2 cellular contexts compared by ENCODE assay signal in the genomic region with DNA sequence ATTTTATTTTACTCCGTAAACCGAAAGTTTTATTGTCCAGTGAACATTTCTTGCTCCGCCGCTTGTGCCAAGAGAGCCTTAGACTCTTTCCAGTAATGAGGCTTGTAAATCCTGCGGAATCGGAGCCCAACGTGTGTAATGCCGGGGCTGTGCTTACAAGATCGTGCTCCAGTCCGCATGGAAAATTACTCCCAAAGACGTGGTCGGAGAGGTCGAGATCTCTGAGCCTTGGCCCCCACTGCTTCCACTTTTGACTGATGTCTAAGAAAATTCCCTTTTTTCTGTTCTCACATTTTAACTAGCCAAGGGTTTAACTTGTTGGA.
TF ChIP-seq lines count a peak whose summit lies in the region.

No MANE protein-coding gene starts in this region.

TF ChIP-seq in HEK293, 187 proteins besides CTCF, POLR2A, EP300 and RAD21 (continued from another document):
- TF ChIP-seq, protein P1, sequence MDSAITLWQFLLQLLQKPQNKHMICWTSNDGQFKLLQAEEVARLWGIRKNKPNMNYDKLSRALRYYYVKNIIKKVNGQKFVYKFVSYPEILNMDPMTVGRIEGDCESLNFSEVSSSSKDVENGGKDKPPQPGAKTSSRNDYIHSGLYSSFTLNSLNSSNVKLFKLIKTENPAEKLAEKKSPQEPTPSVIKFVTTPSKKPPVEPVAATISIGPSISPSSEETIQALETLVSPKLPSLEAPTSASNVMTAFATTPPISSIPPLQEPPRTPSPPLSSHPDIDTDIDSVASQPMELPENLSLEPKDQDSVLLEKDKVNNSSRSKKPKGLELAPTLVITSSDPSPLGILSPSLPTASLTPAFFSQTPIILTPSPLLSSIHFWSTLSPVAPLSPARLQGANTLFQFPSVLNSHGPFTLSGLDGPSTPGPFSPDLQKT (IDR thresholded peaks at IDR 0.05; ENCODE audit: borderline replicate concordance, low read depth, low read length), result no peak
- TF ChIP-seq PBX3 (CRISPR knock-in tag; IDR thresholded peaks at IDR 0.05) (no peak), ZNF549 (tag by site-specific recombination; IDR thresholded peaks at IDR 0.05) (no peak), MYNN (tag by site-specific recombination; IDR thresholded peaks at IDR 0.05; ENCODE audit: borderline replicate concordance) (no peak), ZNF335 (tag by site-specific recombination; conservative IDR thresholded peaks at IDR 0.05) (peak; percentile 46; the same call in 1 of the 2 replicates), ZBTB1 (tag by site-specific recombination; IDR thresholded peaks at IDR 0.05) (no peak), ZNF341 (tag by site-specific recombination; IDR thresholded peaks at IDR 0.05; ENCODE audit: low read depth) (peak; percentile 29; the same call in 1 of the 2 replicates), ZNF416 (tag by site-specific recombination; IDR thresholded peaks at IDR 0.05) (no peak)
- TF ChIP-seq, protein P2, sequence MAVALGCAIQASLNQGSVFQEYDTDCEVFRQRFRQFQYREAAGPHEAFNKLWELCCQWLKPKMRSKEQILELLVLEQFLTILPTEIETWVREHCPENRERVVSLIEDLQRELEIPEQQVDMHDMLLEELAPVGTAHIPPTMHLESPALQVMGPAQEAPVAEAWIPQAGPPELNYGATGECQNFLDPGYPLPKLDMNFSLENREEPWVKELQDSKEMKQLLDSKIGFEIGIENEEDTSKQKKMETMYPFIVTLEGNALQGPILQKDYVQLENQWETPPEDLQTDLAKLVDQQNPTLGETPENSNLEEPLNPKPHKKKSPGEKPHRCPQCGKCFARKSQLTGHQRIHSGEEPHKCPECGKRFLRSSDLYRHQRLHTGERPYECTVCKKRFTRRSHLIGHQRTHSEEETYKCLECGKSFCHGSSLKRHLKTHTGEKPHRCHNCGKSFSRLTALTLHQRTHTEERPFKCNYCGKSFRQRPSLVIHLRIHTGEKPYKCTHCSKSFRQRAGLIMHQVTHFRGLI (tag by site-specific recombination; IDR thresholded peaks at IDR 0.05), result peak; percentile 83
- TF ChIP-seq, protein P3, sequence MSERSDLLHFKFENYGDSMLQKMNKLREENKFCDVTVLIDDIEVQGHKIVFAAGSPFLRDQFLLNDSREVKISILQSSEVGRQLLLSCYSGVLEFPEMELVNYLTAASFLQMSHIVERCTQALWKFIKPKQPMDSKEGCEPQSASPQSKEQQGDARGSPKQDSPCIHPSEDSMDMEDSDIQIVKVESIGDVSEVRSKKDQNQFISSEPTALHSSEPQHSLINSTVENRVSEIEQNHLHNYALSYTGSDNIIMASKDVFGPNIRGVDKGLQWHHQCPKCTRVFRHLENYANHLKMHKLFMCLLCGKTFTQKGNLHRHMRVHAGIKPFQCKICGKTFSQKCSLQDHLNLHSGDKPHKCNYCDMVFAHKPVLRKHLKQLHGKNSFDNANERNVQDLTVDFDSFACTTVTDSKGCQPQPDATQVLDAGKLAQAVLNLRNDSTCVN (tag by site-specific recombination; optimal IDR thresholded peaks at IDR 0.05), result no peak

TF ChIP-seq in HepG2, 621 proteins besides CTCF, POLR2A, EP300 and RAD21 (continued from another document and continues in another):
- no peak for TF ChIP-seq HNRNPK (IDR thresholded peaks at IDR 0.05; ENCODE audit: low read depth, low read length, poor library complexity, severe bottlenecking)
- TF ChIP-seq KAT8 (CRISPR knock-in tag; IDR thresholded peaks at IDR 0.05), result 0 out of 2 replicates have a peak, but pooled peaks have one; percentile 4
- no peak for TF ChIP-seq ZNF230 (CRISPR knock-in tag; IDR thresholded peaks at IDR 0.05)
- TF ChIP-seq ZFP90 (CRISPR knock-in tag; IDR thresholded peaks at IDR 0.05; ENCODE audit: borderline replicate concordance), result no peak
- 0 out of 2 replicates have a peak, but pooled peaks have one; percentile 8 for TF ChIP-seq PATZ1 (CRISPR knock-in tag; IDR thresholded peaks at IDR 0.05)
- peak; percentile 9; the same call in 1 of the 2 replicates for TF ChIP-seq KLF11 (CRISPR knock-in tag; IDR thresholded peaks at IDR 0.05)
- TF ChIP-seq ZBTB1 (CRISPR knock-in tag; IDR thresholded peaks at IDR 0.05; ENCODE audit: borderline replicate concordance), result no peak
- no peak for TF ChIP-seq E2F5 (CRISPR knock-in tag; conservative IDR thresholded peaks at IDR 0.05)
- TF ChIP-seq ZFP36L2 (CRISPR knock-in tag; IDR thresholded peaks at IDR 0.05), result no peak
- TF ChIP-seq ZNF704 (CRISPR knock-in tag; IDR thresholded peaks at IDR 0.05; ENCODE audit: borderline replicate concordance), result peak; percentile 0; the same call in 1 of the 2 replicates
- TF ChIP-seq, protein P4, sequence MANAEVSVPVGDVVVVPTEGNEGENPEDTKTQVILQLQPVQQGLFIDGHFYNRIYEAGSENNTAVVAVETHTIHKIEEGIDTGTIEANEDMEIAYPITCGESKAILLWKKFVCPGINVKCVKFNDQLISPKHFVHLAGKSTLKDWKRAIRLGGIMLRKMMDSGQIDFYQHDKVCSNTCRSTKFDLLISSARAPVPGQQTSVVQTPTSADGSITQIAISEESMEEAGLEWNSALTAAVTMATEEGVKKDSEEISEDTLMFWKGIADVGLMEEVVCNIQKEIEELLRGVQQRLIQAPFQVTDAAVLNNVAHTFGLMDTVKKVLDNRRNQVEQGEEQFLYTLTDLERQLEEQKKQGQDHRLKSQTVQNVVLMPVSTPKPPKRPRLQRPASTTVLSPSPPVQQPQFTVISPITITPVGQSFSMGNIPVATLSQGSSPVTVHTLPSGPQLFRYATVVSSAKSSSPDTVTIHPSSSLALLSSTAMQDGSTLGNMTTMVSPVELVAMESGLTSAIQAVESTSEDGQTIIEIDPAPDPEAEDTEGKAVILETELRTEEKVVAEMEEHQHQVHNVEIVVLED (CRISPR knock-in tag; IDR thresholded peaks at IDR 0.05; ENCODE audit: borderline replicate concordance), result no peak
- no peak for TF ChIP-seq HNF1B (CRISPR knock-in tag; IDR thresholded peaks at IDR 0.05)
- TF ChIP-seq, protein P5, sequence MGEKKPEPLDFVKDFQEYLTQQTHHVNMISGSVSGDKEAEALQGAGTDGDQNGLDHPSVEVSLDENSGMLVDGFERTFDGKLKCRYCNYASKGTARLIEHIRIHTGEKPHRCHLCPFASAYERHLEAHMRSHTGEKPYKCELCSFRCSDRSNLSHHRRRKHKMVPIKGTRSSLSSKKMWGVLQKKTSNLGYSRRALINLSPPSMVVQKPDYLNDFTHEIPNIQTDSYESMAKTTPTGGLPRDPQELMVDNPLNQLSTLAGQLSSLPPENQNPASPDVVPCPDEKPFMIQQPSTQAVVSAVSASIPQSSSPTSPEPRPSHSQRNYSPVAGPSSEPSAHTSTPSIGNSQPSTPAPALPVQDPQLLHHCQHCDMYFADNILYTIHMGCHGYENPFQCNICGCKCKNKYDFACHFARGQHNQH (CRISPR knock-in tag; IDR thresholded peaks at IDR 0.05), result no peak
- TF ChIP-seq, protein P6, sequence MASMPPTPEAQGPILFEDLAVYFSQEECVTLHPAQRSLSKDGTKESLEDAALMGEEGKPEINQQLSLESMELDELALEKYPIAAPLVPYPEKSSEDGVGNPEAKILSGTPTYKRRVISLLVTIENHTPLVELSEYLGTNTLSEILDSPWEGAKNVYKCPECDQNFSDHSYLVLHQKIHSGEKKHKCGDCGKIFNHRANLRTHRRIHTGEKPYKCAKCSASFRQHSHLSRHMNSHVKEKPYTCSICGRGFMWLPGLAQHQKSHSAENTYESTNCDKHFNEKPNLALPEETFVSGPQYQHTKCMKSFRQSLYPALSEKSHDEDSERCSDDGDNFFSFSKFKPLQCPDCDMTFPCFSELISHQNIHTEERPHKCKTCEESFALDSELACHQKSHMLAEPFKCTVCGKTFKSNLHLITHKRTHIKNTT (CRISPR knock-in tag; IDR thresholded peaks at IDR 0.05), result no peak
- no peak; the same call in 1 of the 2 replicates for TF ChIP-seq DNMT3B (CRISPR knock-in tag; conservative IDR thresholded peaks at IDR 0.05)
- no peak for TF ChIP-seq ZNF766 (CRISPR knock-in tag; IDR thresholded peaks at IDR 0.05; ENCODE audit: borderline replicate concordance)
- TF ChIP-seq ZSCAN5A (CRISPR knock-in tag; IDR thresholded peaks at IDR 0.05; ENCODE audit: borderline replicate concordance), result no peak
- TF ChIP-seq ZSCAN25 (CRISPR knock-in tag; IDR thresholded peaks at IDR 0.05), result no peak
